Comparison of ENCODE assay signal across 9 cellular contexts in genomic region chr4:42152507-42153504, GRCh38. TPM values are rescaled to one million over a fixed set of nuclear protein-coding genes. Genes with fewer than 3 reads are reported as not detected.
DNase-seq lines count a peak whose midpoint lies in the region; ATAC-seq and TF ChIP-seq lines count a peak whose summit lies in the region.
"Had no signal": no experiment of that assay in that cellular context is flagged by ENCODE, and none has a peak within 500 bp of the region (broad histone marks: within the 10 kb centered on the region; RNA-seq: fewer than 3 reads in every experiment).

Gene BEND4, minus strand, starts transcription at chr4:42152655. Its CDS starts 512 bp downstream, at chr4:42152143.

- H3K9me3 Mint-ChIP-seq in CD14-positive monocyte (peaks cover 0 to 16% (median 7%) of the 10 kb centered on the region in 7 donors), brain (peaks cover 0 to 10% (median 3%) of the 10 kb centered on the region in 5 experiments), neural crest cell (no peaks in the 10 kb centered on the region)

- no peak within 1 kb of the TSS for H3K27ac Mint-ChIP-seq in CD14-positive monocyte
- peak within 1 kb of the TSS in 1 of 5 experiments; percentile 51 for H3K27ac Mint-ChIP-seq in brain
- no peak within 1 kb of the TSS for H3K27ac Mint-ChIP-seq in neural crest cell (ENCODE audit: unreplicated experiment)

- H3K4me1 Mint-ChIP-seq in CD14-positive monocyte (peaks cover 22% of the 10 kb centered on the region), brain (peaks cover 37% of the 10 kb centered on the region), neural crest cell (peaks cover 16% of the 10 kb centered on the region)

- H3K4me3 Mint-ChIP-seq in CD14-positive monocyte: peak within 1 kb of the TSS; percentile 84 to 99
- H3K4me3 Mint-ChIP-seq in brain: peak within 1 kb of the TSS; percentile 83 to 94 (median 88)
- H3K4me3 Mint-ChIP-seq in neural crest cell: peak within 1 kb of the TSS; percentile 90

- DNase-seq in CD14-positive monocyte (ENCODE audit: low spot score) (no peak), neural crest cell (ENCODE audit: low read depth, low spot score) (peak; percentile 34), glomerular visceral epithelial cell (ENCODE audit: extremely low spot score) (no peak), midbrain (lab: John Stamatoyannopoulos, UW) (no peak), HUDEP-2 (lab: John Stamatoyannopoulos, UW; ENCODE audit: unreplicated experiment in 76 of 76) (no peak)

- peaks cover 7 to 9% of the 10 kb centered on the region in 2 donors for H3K36me3 Mint-ChIP-seq in CD14-positive monocyte
- no peaks in the 10 kb centered on the region for H3K36me3 Mint-ChIP-seq in brain
- H3K36me3 Mint-ChIP-seq in neural crest cell (ENCODE audit: low read depth): peaks cover 4% of the 10 kb centered on the region

- TF ChIP-seq CTCF in CD14-positive monocyte (IDR thresholded peaks at IDR 0.05) (no peak), brain (conservative IDR thresholded peaks at IDR 0.05) (no peak), neural crest cell (conservative IDR thresholded peaks at IDR 0.05) (no peak)

- peak; percentile 20 for TF ChIP-seq POLR2A in GM19193 (IDR thresholded peaks at IDR 0.05; ENCODE audit: extremely low read depth, insufficient read depth, insufficient read length)

- intact Hi-C loops in CD14-positive monocyte (cut with micrococcal nuclease): no loop called here

- peak; percentile 20 for ATAC-seq in HG03457 (IDR thresholded peaks at IDR 0.05; ENCODE audit: unreplicated experiment)
- ATAC-seq: K562 had no signal

- H3K27me3 Mint-ChIP-seq in CD14-positive monocyte (ENCODE audit: low read depth in 3 of 3) (peaks cover 36 to 51% (median 40%) of the 10 kb centered on the region in 3 donors), brain (peaks cover 49% of the 10 kb centered on the region), neural crest cell (ENCODE audit: low read depth) (peaks cover 83% of the 10 kb centered on the region)

RNA-seq across cellular contexts. Expression of gene BEND4, which starts in this region (rescaled TPM):
- polyA plus RNA-seq in CD14-positive monocyte (under 1 TPM in 1 of 2 donors, not detected in 1; 0.12 TPM), brain (ENCODE audit: insufficient read depth, low read depth, low replicate concordance) (0.07 TPM)
- 0.40 and 1.0 TPM in 2 replicates for total RNA-seq in neural crest cell
- total RNA-seq: K562 had no signal
- polyA plus RNA-seq: K562 had no signal
